ENCODE assay signal across 13 cellular contexts in genomic region chr2:177207101-177207500, GRCh38. TPM values are rescaled to one million over a fixed set of nuclear protein-coding genes. Genes with fewer than 3 reads are reported as not detected.
DNase-seq lines count a peak whose midpoint lies in the region; ATAC-seq and TF ChIP-seq lines count a peak whose summit lies in the region.
"Had no signal": no experiment of that assay in that cellular context is flagged by ENCODE, and none has a peak within 500 bp of the region (broad histone marks: within the 10 kb centered on the region; RNA-seq: fewer than 3 reads in every experiment).

No MANE protein-coding gene starts in this region.

- BruUV-seq in PC-9 (replicated peaks; lab: Mats Ljungman, UMichigan), result no TSS peak
- BruUV-seq in MCF 10A (replicated peaks; lab: Mats Ljungman, UMichigan), result no TSS peak

- no peaks in the 10 kb centered on the region for H3K27me3 Mint-ChIP-seq in MCF 10A (ENCODE audit: insufficient read depth, unreplicated experiment)
- H3K27me3 Mint-ChIP-seq: activated CD8-positive, alpha-beta memory T cell treated with anti-CD3 and anti-CD28 coated beads, Interleukin-2, amount 10 ng/mL, durations not matched to agents 7 days and 5 days; B cell; brain had no signal

- H3K4me3 ChIP-seq in PC-9, result no peak overlapping the region

- no peaks in the 10 kb centered on the region for H3K36me3 ChIP-seq in PC-9 (ENCODE audit: low read depth)

- H3K4me1 ChIP-seq in PC-9 (replicated peaks; ENCODE audit: insufficient read depth), result peaks cover 9% of the 10 kb centered on the region

- H3K9me2 ChIP-seq in PC-9 (ENCODE audit: insufficient read depth), result no peaks in the 10 kb centered on the region

- no peaks in the 10 kb centered on the region for H3K27me3 ChIP-seq in PC-9 (ENCODE audit: insufficient read depth, low read depth)

- H3K4me1 Mint-ChIP-seq in MCF 10A (ENCODE audit: insufficient read depth, unreplicated experiment), result no peaks in the 10 kb centered on the region

- POLR2A ChIA-PET in PC-9 (lab: Charles Lee; ENCODE audit: unreplicated experiment) (no interaction called here), MCF 10A (lab: Yijun Ruan, JAX) (interaction anchor here (0.9 kb wide), 1 partner anchor 30 kb away, joined by 3 read pairs; no protein-coding TSS in a partner anchor)

- H3K4me3 Mint-ChIP-seq in MCF 10A (ENCODE audit: unreplicated experiment), result no peak overlapping the region
- H3K4me3 Mint-ChIP-seq: activated CD8-positive, alpha-beta memory T cell treated with anti-CD3 and anti-CD28 coated beads, Interleukin-2, amount 10 ng/mL, durations not matched to agents 7 days and 5 days; B cell; nephron progenitor cell had no signal

- ATAC-seq in GM19025 (IDR thresholded peaks at IDR 0.05; ENCODE audit: low read depth, unreplicated experiment) (peak; percentile 83), HG02588 (IDR thresholded peaks at IDR 0.05; ENCODE audit: unreplicated experiment) (peak; percentile 60), HG03442 (IDR thresholded peaks at IDR 0.05; ENCODE audit: unreplicated experiment) (peak; percentile 81)
- ATAC-seq: activated CD8-positive, alpha-beta memory T cell treated with anti-CD3 and anti-CD28 coated beads, Interleukin-2, amount 10 ng/mL, durations not matched to agents 7 days and 5 days had no signal

- H3K4me2 ChIP-seq in PC-9, result no peak overlapping the region

- TF ChIP-seq CTCF in GM10266 (IDR thresholded peaks at IDR 0.05; ENCODE audit: control insufficient read depth, insufficient read depth, low read depth, missing control alignments) (no peak), PC-9 (conservative IDR thresholded peaks at IDR 0.05) (no peak), MCF 10A (IDR thresholded peaks at IDR 0.05; ENCODE audit: unreplicated experiment) (no peak)

- H3F3A ChIP-seq in PC-9 (ENCODE audit: insufficient read depth, low read depth), result peaks cover 14% of the 10 kb centered on the region

- H3K36me3 Mint-ChIP-seq in MCF 10A (ENCODE audit: insufficient read depth, unreplicated experiment), result peaks cover 14% of the 10 kb centered on the region

- no peak overlapping the region for H3K27ac Mint-ChIP-seq in MCF 10A (ENCODE audit: low read depth, unreplicated experiment)
- H3K27ac Mint-ChIP-seq: activated CD8-positive, alpha-beta memory T cell treated with anti-CD3 and anti-CD28 coated beads, Interleukin-2, amount 10 ng/mL, durations not matched to agents 7 days and 5 days; B cell had no signal

- intact Hi-C loops in PC-9 (cut with micrococcal nuclease; ENCODE audit: unreplicated experiment), result no loop called here
- intact Hi-C loops in MCF 10A (cut with micrococcal nuclease), result no loop called here

- no peaks in the 10 kb centered on the region for H4K20me1 ChIP-seq in PC-9 (ENCODE audit: insufficient read depth)

- no peaks in the 10 kb centered on the region for H3K9me3 ChIP-seq in PC-9 (ENCODE audit: insufficient read depth, low read depth)

- peaks cover 27% of the 10 kb centered on the region for H3K79me2 ChIP-seq in PC-9 (ENCODE audit: low read depth)

- H3K27ac ChIP-seq in PC-9, result no peak overlapping the region

- no peaks in the 10 kb centered on the region for H3K9me3 Mint-ChIP-seq in MCF 10A (ENCODE audit: unreplicated experiment)
- H3K9me3 Mint-ChIP-seq: brain, nephron progenitor cell had no signal

- peak; percentile 41 for DNase-seq in GM10266 (ENCODE audit: extremely low spot score)
- no peak for DNase-seq in PC-9
- no peak for DNase-seq in activated effector memory CD4-positive, alpha-beta T cell treated with anti-CD3 and anti-CD28 coated beads, Interleukin-2, amount 50 U/mL, for 16 hours
- DNase-seq in MCF 10A (ENCODE audit: unreplicated experiment), result no peak
- no peak for DNase-seq in superior temporal gyrus (ENCODE audit: extremely low spot score)
- DNase-seq: activated CD8-positive, alpha-beta memory T cell treated with anti-CD3 and anti-CD28 coated beads, Interleukin-2, amount 10 ng/mL, durations not matched to agents 7 days and 5 days; NCI-H345; nephron progenitor cell had no signal

- CTCF ChIA-PET in PC-9 (lab: Charles Lee), result no interaction called here
- CTCF ChIA-PET in MCF 10A (lab: Yijun Ruan, JAX), result no interaction called here

- H2AFZ ChIP-seq in PC-9, result no peak overlapping the region

RNA-seq across cellular contexts. Expression of gene HNRNPA3, which starts 5.5 kb away (rescaled TPM):
- total RNA-seq in PC-9 (2021) (245 and 290 TPM in 2 replicates), MCF 10A (2022) (142 and 179 TPM in 2 replicates)

RNA-seq across cellular contexts. Expression of gene NFE2L2, which starts 57.4 kb away (rescaled TPM):
- total RNA-seq in PC-9 (2021) (117 and 138 TPM in 2 replicates), MCF 10A (2022) (135 and 180 TPM in 2 replicates)
